19 cellular contexts compared by ENCODE assay signal in the genomic region with DNA sequence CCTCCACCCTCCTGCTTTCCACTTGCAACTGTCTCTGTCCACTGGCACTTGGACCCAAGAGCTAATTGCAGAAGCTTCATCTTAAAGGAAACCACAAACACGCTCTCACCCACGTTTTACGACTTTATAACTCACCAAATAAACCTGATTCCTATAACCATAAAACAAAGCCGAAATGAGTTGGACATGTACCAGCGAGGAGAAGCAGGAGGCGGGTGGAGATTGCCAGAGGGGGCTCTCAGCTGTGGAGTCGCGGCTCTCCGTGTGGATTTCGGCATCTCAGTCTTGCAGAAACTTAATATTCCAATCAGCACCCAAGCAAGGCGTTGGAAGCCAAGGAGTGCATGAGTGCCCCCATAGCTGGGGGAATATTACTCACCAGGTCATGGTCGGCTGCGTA.
A peak's percentile ranks its signal among the peaks of the same experiment; 100 is the strongest.
DNase-seq lines count a peak whose midpoint lies in the region; ATAC-seq and TF ChIP-seq lines count a peak whose summit lies in the region.
"Had no signal": no experiment of that assay in that cellular context is flagged by ENCODE, and none has a peak within 500 bp of the region (broad histone marks: within the 10 kb centered on the region; RNA-seq: fewer than 3 reads in every experiment).

No MANE protein-coding gene starts in this region.

- peak overlapping the region; percentile 54 for H3K9ac ChIP-seq in BLaER1

- H3K9me3 Mint-ChIP-seq in neural crest cell, result peaks cover 12% of the 10 kb centered on the region
- H3K9me3 Mint-ChIP-seq: dendritic cell treated with granulocyte-macrophage colony-stimulating factor and Interleukin-4, amounts not matched to agents 40 ng/mL and 50 ng/mL, for 4 days had no signal

- no peaks in the 10 kb centered on the region for H3K27me3 ChIP-seq in BLaER1
- H3K27me3 ChIP-seq: ascending aorta had no signal

- H3K27ac ChIP-seq in BLaER1, result peak overlapping the region; percentile 72
- H3K27ac ChIP-seq in caudate nucleus (ENCODE audit: low read depth, low read length), result peak overlapping the region; percentile 40
- H3K27ac ChIP-seq: ascending aorta, pancreas had no signal

- no peak overlapping the region for H3K4me3 Mint-ChIP-seq in neural crest cell
- H3K4me3 Mint-ChIP-seq: activated CD8-positive, alpha-beta memory T cell treated with anti-CD3 and anti-CD28 coated beads, Interleukin-2, amount 10 ng/mL, durations not matched to agents 7 days and 5 days; dendritic cell treated with granulocyte-macrophage colony-stimulating factor and Interleukin-4, amounts not matched to agents 40 ng/mL and 50 ng/mL, for 4 days had no signal

- no peaks in the 10 kb centered on the region for H3K27me3 Mint-ChIP-seq in neural crest cell (ENCODE audit: low read depth)

- no peaks in the 10 kb centered on the region for H3K36me3 ChIP-seq in BLaER1
- H3K36me3 ChIP-seq: ascending aorta, pancreas had no signal

- H3K4me2 ChIP-seq in BLaER1, result peak overlapping the region; percentile 85

- H3K4me3 ChIP-seq in BLaER1, result peak overlapping the region; percentile 32
- H3K4me3 ChIP-seq: ascending aorta, pancreas had no signal

- peak overlapping the region; percentile 76 for H3K27ac Mint-ChIP-seq in neural crest cell (ENCODE audit: unreplicated experiment)
- H3K27ac Mint-ChIP-seq: activated CD8-positive, alpha-beta memory T cell treated with anti-CD3 and anti-CD28 coated beads, Interleukin-2, amount 10 ng/mL, durations not matched to agents 7 days and 5 days; dendritic cell treated with granulocyte-macrophage colony-stimulating factor and Interleukin-4, amounts not matched to agents 40 ng/mL and 50 ng/mL, for 4 days had no signal

- no peaks in the 10 kb centered on the region for H4K20me1 ChIP-seq in BLaER1

- peaks cover 4% of the 10 kb centered on the region for H3K36me3 Mint-ChIP-seq in neural crest cell (ENCODE audit: low read depth)
- H3K36me3 Mint-ChIP-seq: activated CD8-positive, alpha-beta memory T cell treated with anti-CD3 and anti-CD28 coated beads, Interleukin-2, amount 10 ng/mL, durations not matched to agents 7 days and 5 days had no signal

- ATAC-seq in GM21515 (IDR thresholded peaks at IDR 0.05; ENCODE audit: unreplicated experiment), result no peak
- ATAC-seq: activated CD8-positive, alpha-beta memory T cell treated with anti-CD3 and anti-CD28 coated beads, Interleukin-2, amount 10 ng/mL, durations not matched to agents 7 days and 5 days; stimulated activated naive CD8-positive, alpha-beta T cell treated with anti-CD3 and anti-CD28 coated beads, Interleukin-15, Interleukin-2, amounts not matched to agents 100 U/mL and 50 U/mL, for 24 hours had no signal

- 0 out of 2 replicates have a peak, but pooled peaks cover 9% of the 10 kb centered on the region for H3K9me3 ChIP-seq in BLaER1
- H3K9me3 ChIP-seq: ascending aorta, pancreas had no signal

- DNase-seq in M059J (ENCODE audit: low read depth) (peak; percentile 89), caudate nucleus (lab: John Stamatoyannopoulos, UW) (peak in 6 of 61 donors; percentile 17 to 47 (median 32)), neural crest cell (ENCODE audit: low read depth, low spot score) (no peak), NCI-H2081 treated with DMSO at 0.1 percent for 48 hours (lab: John Stamatoyannopoulos, UW) (no peak), GM20000 (ENCODE audit: low spot score) (no peak), DMS79 treated with DMSO at 0.1 percent for 48 hours (lab: John Stamatoyannopoulos, UW) (no peak)
- DNase-seq: activated CD4-positive, CD25-positive, alpha-beta regulatory T cell treated with anti-CD3 and anti-CD28 coated beads, Interleukin-2, amount 50 U/mL, for 72 hours; activated CD8-positive, alpha-beta memory T cell treated with anti-CD3 and anti-CD28 coated beads, Interleukin-2, amount 10 ng/mL, durations not matched to agents 7 days and 5 days; activated gamma-delta T cell; DMS153; NCI-H2029; pancreas; stimulated activated CD4-positive, alpha-beta T cell treated with anti-CD3 and anti-CD28 coated beads, Interleukin-12 subunit alpha, Interleukin-12 subunit beta, amount 100 ng/mL, for 4 hours; stimulated activated naive CD8-positive, alpha-beta T cell treated with anti-CD3 and anti-CD28 coated beads, Interleukin-15, Interleukin-2, amounts not matched to agents 100 U/mL and 50 U/mL, for 24 hours; T-helper 2 cell had no signal

- peaks cover 51% of the 10 kb centered on the region for H3K4me1 Mint-ChIP-seq in neural crest cell
- H3K4me1 Mint-ChIP-seq: activated CD8-positive, alpha-beta memory T cell treated with anti-CD3 and anti-CD28 coated beads, Interleukin-2, amount 10 ng/mL, durations not matched to agents 7 days and 5 days had no signal

- H3K4me1 ChIP-seq in BLaER1, result peaks cover 38% of the 10 kb centered on the region

- TF ChIP-seq CTCF in neural crest cell (conservative IDR thresholded peaks at IDR 0.05) (no peak), GM20000 (IDR thresholded peaks at IDR 0.05; ENCODE audit: extremely low read depth, missing control alignments) (no peak)
